10 cellular contexts compared by ENCODE assay signal in the genomic region with DNA sequence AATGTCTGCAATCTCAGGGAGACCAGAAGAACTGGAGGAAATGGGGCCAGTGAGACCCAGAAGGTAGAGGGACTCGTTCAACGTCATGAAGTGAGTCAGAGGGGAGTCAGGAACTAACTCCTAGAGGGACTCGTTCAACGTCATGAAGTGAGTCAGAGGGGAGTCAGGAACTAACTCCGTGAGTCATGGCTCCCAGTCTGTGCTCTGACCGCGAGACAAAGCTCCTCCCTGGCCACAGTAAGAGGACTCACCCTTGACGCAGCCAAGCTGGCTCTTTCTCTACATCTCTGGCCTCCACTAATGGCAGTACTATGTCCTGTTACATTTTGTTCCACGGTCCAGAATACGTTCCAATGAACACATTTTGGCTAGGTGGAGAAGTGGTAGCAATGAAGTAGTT.
DNase-seq lines count a peak whose midpoint lies in the region; ATAC-seq and TF ChIP-seq lines count a peak whose summit lies in the region.
"Had no signal": no experiment of that assay in that cellular context is flagged by ENCODE, and none has a peak within 500 bp of the region (broad histone marks: within the 10 kb centered on the region; RNA-seq: fewer than 3 reads in every experiment).

No MANE protein-coding gene starts in this region.

- no peak overlapping the region for H4K12ac ChIP-seq in trophoblast cell (ENCODE audit: low read depth, low read length)

- H2BK5ac ChIP-seq in trophoblast cell (ENCODE audit: low read depth, low read length, poor library complexity): no peak overlapping the region

- H2AFZ ChIP-seq in trophoblast cell (ENCODE audit: insufficient read depth, low read length, poor library complexity): no peak overlapping the region

- no peak overlapping the region for H3K14ac ChIP-seq in trophoblast cell (ENCODE audit: low read length)

- in situ Hi-C loops in GM13976 (cut with MboI; ENCODE audit: low sequenced_read_pairs, unreplicated experiment): no loop called here

- no peak overlapping the region for H3K4ac ChIP-seq in trophoblast cell (ENCODE audit: low read depth, low read length)

- H3K79me2 ChIP-seq in trophoblast cell (ENCODE audit: control insufficient read depth, insufficient read depth, low read length, poor library complexity): no peaks in the 10 kb centered on the region

- DNase-seq in GM04504 (ENCODE audit: low read depth) (peak; percentile 83), OCI-M1 (lab: John Stamatoyannopoulos, UW) (peak; percentile 74), dedifferentiated amniotic fluid mesenchymal stem cell (ENCODE audit: extremely low spot score) (peak; percentile 31), trophoblast cell (peak; percentile 46 to 60), 8988T (no peak), GM13976 (ENCODE audit: low spot score) (no peak), Right ventricle myocardium superior (no peak), sigmoid colon (no peak)
- DNase-seq: NCI-H1092 treated with DMSO at 0.1 percent for 48 hours had no signal

- no peak overlapping the region for H3K18ac ChIP-seq in trophoblast cell (ENCODE audit: low read length)

- H4K91ac ChIP-seq in trophoblast cell (ENCODE audit: low read depth, low read length): no peak overlapping the region

- TF ChIP-seq EP300 in sigmoid colon (IDR thresholded peaks at IDR 0.05): no peak

- no peaks in the 10 kb centered on the region for H3K79me1 ChIP-seq in trophoblast cell (ENCODE audit: low read length)

- H3K27me3 ChIP-seq in trophoblast cell (ENCODE audit: insufficient read depth, low read length) (no peaks in the 10 kb centered on the region), sigmoid colon (no peaks in the 10 kb centered on the region)
- H3K27me3 ChIP-seq: neutrophil had no signal

- no peak overlapping the region for H2AK5ac ChIP-seq in trophoblast cell (ENCODE audit: low read length)

- no peak for TF ChIP-seq POLR2A in sigmoid colon (IDR thresholded peaks at IDR 0.05)

- no peak for ATAC-seq in Right ventricle myocardium superior (ENCODE audit: poor library complexity)

- no peak overlapping the region for H3K4me2 ChIP-seq in trophoblast cell (ENCODE audit: low read length)

- no peak overlapping the region for H4K8ac ChIP-seq in trophoblast cell (ENCODE audit: low read depth, low read length)

- no peak for TF ChIP-seq CTCF in GM13976 (IDR thresholded peaks at IDR 0.05; ENCODE audit: borderline replicate concordance, control extremely low read depth, extremely low read depth, insufficient read depth, missing control alignments)
- TF ChIP-seq CTCF in sigmoid colon (IDR thresholded peaks at IDR 0.05): no peak

- no peak overlapping the region for H2BK120ac ChIP-seq in trophoblast cell (ENCODE audit: insufficient read depth, low read length, poor library complexity)

- H3K4me3 ChIP-seq in trophoblast cell (ENCODE audit: low read depth, low read length) (no peak overlapping the region), sigmoid colon (no peak overlapping the region)

- H3K23ac ChIP-seq in trophoblast cell (ENCODE audit: low read length): no peak overlapping the region

- WGBS in trophoblast cell (ENCODE audit: extremely low coverage, insufficient coverage, insufficient read length): no CpG with 5 or more reads among the region's 10 CpGs
- WGBS in sigmoid colon, 2 donors: 89 to 90% methylated on average over 10 of the region's 10 CpGs

- H3K27ac ChIP-seq in trophoblast cell (ENCODE audit: low read depth, low read length) (no peak overlapping the region), sigmoid colon (no peak overlapping the region)
- H3K27ac ChIP-seq: neutrophil had no signal

- H3K36me3 ChIP-seq in trophoblast cell (ENCODE audit: control insufficient read depth in 1 of 2, insufficient read depth in 2 of 2, low read length in 2 of 2): no peaks in the 10 kb centered on the region
- no peaks in the 10 kb centered on the region for H3K36me3 ChIP-seq in sigmoid colon
- H3K36me3 ChIP-seq: neutrophil had no signal

- peaks cover 3% of the 10 kb centered on the region for H3K9me3 ChIP-seq in trophoblast cell (ENCODE audit: insufficient read depth, low read depth, low read length)
- no peaks in the 10 kb centered on the region for H3K9me3 ChIP-seq in sigmoid colon
- H3K9me3 ChIP-seq: neutrophil had no signal

- H3K4me1 ChIP-seq in trophoblast cell (ENCODE audit: control insufficient read depth in 1 of 2, insufficient read depth in 2 of 2, low read length in 2 of 2): peaks cover 0 to 1% of the 10 kb centered on the region in 2 experiments
- H3K4me1 ChIP-seq in sigmoid colon: no peaks in the 10 kb centered on the region

- intact Hi-C loops in Right ventricle myocardium superior (cut with DNase I) (no loop called here), sigmoid colon (cut with DNase I) (no loop called here)

- H2BK12ac ChIP-seq in trophoblast cell (ENCODE audit: low read length): no peak overlapping the region

- H3K9ac ChIP-seq in trophoblast cell (ENCODE audit: low read length): no peak overlapping the region

Comparison
In these comparisons a context has a peak if more than half of its experiments do, and no peak if none do; other contexts are left out.
1. DNase-seq: peak in GM04504 (single experiment), OCI-M1 (single experiment), dedifferentiated amniotic fluid mesenchymal stem cell (single experiment) and trophoblast cell (2 of 2); none in 8988T (single experiment), GM13976 (single experiment), Right ventricle myocardium superior (single experiment) and sigmoid colon (single experiment).